Comparison of ENCODE assay signal across 15 cellular contexts in genomic region chr9:123373941-123374340, GRCh38. TPM values are rescaled to one million over a fixed set of nuclear protein-coding genes. Genes with fewer than 3 reads are reported as not detected.
DNase-seq lines count a peak whose midpoint lies in the region; TF ChIP-seq lines count a peak whose summit lies in the region.
"Had no signal": no experiment of that assay in that cellular context is flagged by ENCODE, and none has a peak within 500 bp of the region (broad histone marks: within the 10 kb centered on the region; RNA-seq: fewer than 3 reads in every experiment).

No MANE protein-coding gene starts in this region.

- TF ChIP-seq CTCF in GM10266 (IDR thresholded peaks at IDR 0.05; ENCODE audit: control insufficient read depth, insufficient read depth, low read depth, missing control alignments), result no peak
- no peak for TF ChIP-seq CTCF in endodermal cell (conservative IDR thresholded peaks at IDR 0.05)
- no peak for TF ChIP-seq CTCF in nephron progenitor cell (IDR thresholded peaks at IDR 0.05)

- no peak overlapping the region for H3K9ac ChIP-seq in endodermal cell (ENCODE audit: extremely low read depth, low read length, poor library complexity, severe bottlenecking)

- no peak overlapping the region for H3K27ac Mint-ChIP-seq in endodermal cell
- peak overlapping the region; percentile 82 for H3K27ac Mint-ChIP-seq in nephron progenitor cell
- H3K27ac Mint-ChIP-seq in activated naive CD4-positive, alpha-beta T cell treated with anti-CD3 and anti-CD28 coated beads, Interleukin-2, amount 10 ng/mL, durations not matched to agents 7 days and 5 days, result no peak overlapping the region
- H3K27ac Mint-ChIP-seq: activated naive CD4-positive, alpha-beta T cell treated with anti-CD3 and anti-CD28 coated beads for 36 hours; stimulated activated memory B cell treated with anti-CD40 and anti-IgM and Interleukin-4, amounts not matched to agents 10 μg/mL and 1 μg/mL and 100 μg/mL, for 72 hours; T-helper 17 cell had no signal

- H3K4me3 Mint-ChIP-seq in endodermal cell (no peak overlapping the region), nephron progenitor cell (peak overlapping the region; percentile 38)
- no peak overlapping the region for H3K4me3 Mint-ChIP-seq in activated naive CD4-positive, alpha-beta T cell treated with anti-CD3 and anti-CD28 coated beads, Interleukin-2, amount 10 ng/mL, durations not matched to agents 7 days and 5 days
- H3K4me3 Mint-ChIP-seq: activated naive CD4-positive, alpha-beta T cell treated with anti-CD3 and anti-CD28 coated beads for 36 hours; stimulated activated memory B cell treated with anti-CD40 and anti-IgM and Interleukin-4, amounts not matched to agents 10 μg/mL and 1 μg/mL and 100 μg/mL, for 72 hours; T-helper 17 cell had no signal

- peaks cover 36% of the 10 kb centered on the region for H3K27me3 ChIP-seq in endodermal cell (ENCODE audit: control insufficient read depth, insufficient read depth, low read length, poor library complexity, severe bottlenecking)

- peaks cover 7% of the 10 kb centered on the region for H3K4me1 ChIP-seq in endodermal cell (ENCODE audit: control insufficient read depth, insufficient read depth, low read length)

- WGBS in endodermal cell (ENCODE audit: insufficient coverage in 1 of 2, insufficient read length in 1 of 2), 2 experiments, result 9 to 21% methylated on average over 4 to 10 of the region's 10 CpGs

- H3K27me3 Mint-ChIP-seq in endodermal cell (ENCODE audit: insufficient read depth) (peaks cover 49% of the 10 kb centered on the region), nephron progenitor cell (ENCODE audit: low read depth, poor library complexity) (no peaks in the 10 kb centered on the region)
- peaks cover 85% of the 10 kb centered on the region for H3K27me3 Mint-ChIP-seq in activated naive CD4-positive, alpha-beta T cell treated with anti-CD3 and anti-CD28 coated beads, Interleukin-2, amount 10 ng/mL, durations not matched to agents 7 days and 5 days

- H3K9me3 Mint-ChIP-seq in endodermal cell, result no peaks in the 10 kb centered on the region
- H3K9me3 Mint-ChIP-seq in nephron progenitor cell, result no peaks in the 10 kb centered on the region
- H3K9me3 Mint-ChIP-seq in activated naive CD4-positive, alpha-beta T cell treated with anti-CD3 and anti-CD28 coated beads, Interleukin-2, amount 10 ng/mL, durations not matched to agents 7 days and 5 days, result no peaks in the 10 kb centered on the region
- H3K9me3 Mint-ChIP-seq: activated naive CD4-positive, alpha-beta T cell treated with anti-CD3 and anti-CD28 coated beads for 36 hours; stimulated activated memory B cell treated with anti-CD40 and anti-IgM and Interleukin-4, amounts not matched to agents 10 μg/mL and 1 μg/mL and 100 μg/mL, for 72 hours had no signal

- CTCF ChIA-PET in activated naive CD4-positive, alpha-beta T cell treated with anti-CD3 and anti-CD28 coated beads, Interleukin-2, amount 10 ng/mL, durations not matched to agents 7 days and 5 days (lab: Charles Lee), result no interaction called here

- no peak overlapping the region for H3K4me3 ChIP-seq in endodermal cell (ENCODE audit: low read length)

- H3K36me3 Mint-ChIP-seq in endodermal cell (ENCODE audit: low read depth) (no peaks in the 10 kb centered on the region), nephron progenitor cell (ENCODE audit: low read depth) (peaks cover 28% of the 10 kb centered on the region)
- no peaks in the 10 kb centered on the region for H3K36me3 Mint-ChIP-seq in activated naive CD4-positive, alpha-beta T cell treated with anti-CD3 and anti-CD28 coated beads, Interleukin-2, amount 10 ng/mL, durations not matched to agents 7 days and 5 days

- peak overlapping the region; percentile 77 for H3K27ac ChIP-seq in endodermal cell (ENCODE audit: low read depth, low read length)
- H3K27ac ChIP-seq: esophagus squamous epithelium had no signal

- H3K4me1 Mint-ChIP-seq in endodermal cell (peaks cover 4% of the 10 kb centered on the region), nephron progenitor cell (peaks cover 69% of the 10 kb centered on the region)
- peaks cover 3% of the 10 kb centered on the region for H3K4me1 Mint-ChIP-seq in activated naive CD4-positive, alpha-beta T cell treated with anti-CD3 and anti-CD28 coated beads, Interleukin-2, amount 10 ng/mL, durations not matched to agents 7 days and 5 days

- H3K36me3 ChIP-seq in endodermal cell (ENCODE audit: control insufficient read depth, insufficient read depth, low read length), result no peaks in the 10 kb centered on the region
- H3K36me3 ChIP-seq: esophagus squamous epithelium had no signal

- no peaks in the 10 kb centered on the region for H3K9me3 ChIP-seq in endodermal cell (ENCODE audit: control insufficient read depth, low read length)
- H3K9me3 ChIP-seq: esophagus squamous epithelium had no signal

- DNase-seq in GM10266 (ENCODE audit: extremely low spot score), result peak; percentile 44
- peak; percentile 87 for DNase-seq in SK-N-DZ (ENCODE audit: low spot score)
- DNase-seq in endodermal cell, result peak; percentile 86
- peak; percentile 69 for DNase-seq in nephron progenitor cell
- no peak for DNase-seq in activated CD4-positive, alpha-beta T cell treated with anti-CD3 and anti-CD28 coated beads, Interleukin-2, amount 50 U/mL, for 48 hours
- no peak for DNase-seq in activated naive CD4-positive, alpha-beta T cell treated with anti-CD3 and anti-CD28 coated beads, Interleukin-2, amount 10 ng/mL, durations not matched to agents 7 days and 5 days
- DNase-seq in NCI-H2107 (lab: John Stamatoyannopoulos, UW), result no peak
- no peak for DNase-seq in DMS153 (lab: John Stamatoyannopoulos, UW)
- DNase-seq: activated naive CD4-positive, alpha-beta T cell treated with anti-CD3 and anti-CD28 coated beads for 36 hours; cerebellar nuclear complex; esophagus squamous epithelium; NCI-H2081 treated with DMSO at 0.1 percent for 48 hours; stimulated activated CD4-positive, alpha-beta T cell treated with anti-CD3 and anti-CD28 coated beads, Interleukin-4, amount 100 ng/mL, for 24 hours; T-helper 17 cell had no signal

RNA-seq across cellular contexts. Expression of gene CRB2, which starts 17.9 kb away (rescaled TPM):
- polyA plus RNA-seq in SK-N-DZ (2014; cell fraction: cytosol; rRNA removed), result 23.4 and 31.3 TPM in 2 replicates
- 34.3 and 41.4 TPM in 2 replicates for polyA plus RNA-seq in SK-N-DZ (2014; cell fraction: nucleus; rRNA removed)
- 1 to 10 TPM in 1 of 2 donors, under 1 TPM in 1; 0.75 to 2.0 TPM for total RNA-seq in endodermal cell
- 92.5 TPM for polyA plus RNA-seq in endodermal cell (2013, experiment 1 of 2)
- 79.0 TPM for polyA plus RNA-seq in endodermal cell (2013, experiment 2 of 2)
- total RNA-seq: activated naive CD4-positive, alpha-beta T cell treated with anti-CD3 and anti-CD28 coated beads for 36 hours; esophagus squamous epithelium; T-helper 17 cell had no signal

Comparison
In these comparisons a context has a peak if more than half of its experiments do, and no peak if none do; other contexts are left out.
1. DNase-seq: peak in GM10266 (single experiment), SK-N-DZ (single experiment), endodermal cell (single experiment) and nephron progenitor cell (single experiment); none in activated CD4-positive, alpha-beta T cell treated with anti-CD3 and anti-CD28 coated beads, Interleukin-2, amount 50 U/mL, for 48 hours (0 of 2), activated naive CD4-positive, alpha-beta T cell treated with anti-CD3 and anti-CD28 coated beads, Interleukin-2, amount 10 ng/mL, durations not matched to agents 7 days and 5 days (single experiment), NCI-H2107 (single experiment) and DMS153 (single experiment).